ENCODE assay signal across 23 cellular contexts in genomic region chr17:44293509-44294226, GRCh38. TPM values are rescaled to one million over a fixed set of nuclear protein-coding genes. Genes with fewer than 3 reads are reported as not detected.
DNase-seq lines count a peak whose midpoint lies in the region; ATAC-seq and TF ChIP-seq lines count a peak whose summit lies in the region.
"Had no signal": no experiment of that assay in that cellular context is flagged by ENCODE, and none has a peak within 500 bp of the region (broad histone marks: within the 10 kb centered on the region; RNA-seq: fewer than 3 reads in every experiment).

No MANE protein-coding gene starts in this region.

- no peak for TF ChIP-seq POLR2A in right lobe of liver (IDR thresholded peaks at IDR 0.05)

- H3K36me3 ChIP-seq in HEK293 (ENCODE audit: control insufficient read depth in 2 of 2, insufficient read depth in 1 of 2, low read length in 2 of 2) (no peaks in the 10 kb centered on the region), right lobe of liver (no peaks in the 10 kb centered on the region)
- H3K36me3 ChIP-seq: BLaER1 had no signal

- TF ChIP-seq CTCF in HEK293 (tag by site-specific recombination; IDR thresholded peaks at IDR 0.05): no peak
- TF ChIP-seq CTCF in right lobe of liver (IDR thresholded peaks at IDR 0.05): no peak

- H3K27me3 Mint-ChIP-seq in activated naive CD8-positive, alpha-beta T cell treated with anti-CD3 and anti-CD28 coated beads, Interleukin-2, amount 50 U/mL, for 24 hours: peaks cover 5% of the 10 kb centered on the region
- H3K27me3 Mint-ChIP-seq in activated naive CD8-positive, alpha-beta T cell treated with anti-CD3 and anti-CD28 coated beads for 36 hours: no peaks in the 10 kb centered on the region
- H3K27me3 Mint-ChIP-seq in stimulated activated naive B cell treated with anti-CD40 and anti-IgM and Interleukin-4, amounts not matched to agents 10 μg/mL and 1 μg/mL and 100 μg/mL, for 72 hours: peaks cover 23 to 38% of the 10 kb centered on the region in 2 donors

- no peak for DNase-seq in activated naive CD8-positive, alpha-beta T cell treated with anti-CD3 and anti-CD28 coated beads, Interleukin-2, amount 50 U/mL, for 24 hours
- no peak for DNase-seq in activated naive CD8-positive, alpha-beta T cell treated with anti-CD3 and anti-CD28 coated beads for 36 hours
- DNase-seq in epidermal melanocyte (ENCODE audit: insufficient read length, low spot score): peak; percentile 4
- no peak for DNase-seq in stimulated activated naive B cell treated with anti-CD40 and anti-IgM and Interleukin-4, amounts not matched to agents 10 μg/mL and 1 μg/mL and 100 μg/mL, for 72 hours
- DNase-seq in DMS53 treated with DMSO at 0.1 percent for 48 hours (lab: John Stamatoyannopoulos, UW; ENCODE audit: unreplicated experiment): no peak
- no peak for DNase-seq in right lobe of liver
- DNase-seq: Calu3; CD4-positive, alpha-beta memory T cell; DMS53; GM23248; HCEC 1CT; NCI-H1105 treated with DMSO at 0.1 percent for 48 hours; NCI-H1694; NCI-H2081 treated with DMSO at 0.1 percent for 48 hours; NCI-H446 treated with DMSO at 0.1 percent for 48 hours; OCI-M1; SHP77 had no signal

- H3K36me3 Mint-ChIP-seq in activated naive CD8-positive, alpha-beta T cell treated with anti-CD3 and anti-CD28 coated beads, Interleukin-2, amount 50 U/mL, for 24 hours (ENCODE audit: low read depth): no peaks in the 10 kb centered on the region
- H3K36me3 Mint-ChIP-seq in activated naive CD8-positive, alpha-beta T cell treated with anti-CD3 and anti-CD28 coated beads for 36 hours: no peaks in the 10 kb centered on the region
- no peaks in the 10 kb centered on the region for H3K36me3 Mint-ChIP-seq in stimulated activated naive B cell treated with anti-CD40 and anti-IgM and Interleukin-4, amounts not matched to agents 10 μg/mL and 1 μg/mL and 100 μg/mL, for 72 hours
- H3K36me3 Mint-ChIP-seq: CD4-positive, alpha-beta memory T cell had no signal

- CTCF ChIA-PET in HEK293 (lab: Yijun Ruan, JAX): interaction anchor here (0.6 to 1.1 kb wide), 2 partner anchors 11 to 1497 kb away, joined by 3 read pairs; no protein-coding TSS in a partner anchor

- H3K9me3 ChIP-seq in HEK293 (ENCODE audit: control insufficient read depth, insufficient read depth, low read depth, low read length) (no peaks in the 10 kb centered on the region), right lobe of liver (no peaks in the 10 kb centered on the region)
- H3K9me3 ChIP-seq: BLaER1 had no signal

- intact Hi-C loops in right lobe of liver (cut with DNase I): no loop called here

- no peaks in the 10 kb centered on the region for H3K27me3 ChIP-seq in right lobe of liver
- H3K27me3 ChIP-seq: BLaER1 had no signal

- WGBS in right lobe of liver (ENCODE audit: insufficient coverage, low coverage, low lambda C conversion rate, missing lambda C conversion rate): 67% methylated on average over 5 of the region's 9 CpGs

- no peak overlapping the region for H3K4me3 ChIP-seq in HEK293 (ENCODE audit: low read depth, low read length)
- H3K4me3 ChIP-seq in right lobe of liver: no peak overlapping the region
- H3K4me3 ChIP-seq: BLaER1, GM23248, SK-N-MC had no signal

- H3K27ac ChIP-seq in HEK293 (ENCODE audit: extremely low read depth, low read depth, low read length): no peak overlapping the region
- H3K27ac ChIP-seq in right lobe of liver: no peak overlapping the region
- H3K27ac ChIP-seq: BLaER1, GM23248, SK-N-MC had no signal

- H3K4me1 ChIP-seq in HEK293 (ENCODE audit: control insufficient read depth, insufficient read depth, low read length) (no peaks in the 10 kb centered on the region), right lobe of liver (no peaks in the 10 kb centered on the region)
- H3K4me1 ChIP-seq: BLaER1 had no signal

- POLR2A ChIA-PET in HEK293 (lab: Yijun Ruan, JAX): interaction anchor here (0.6 kb wide), 2 partner anchors 23 to 68 kb away, joined by 3 read pairs; no protein-coding TSS in a partner anchor

- no peak for ATAC-seq in activated naive CD8-positive, alpha-beta T cell treated with anti-CD3 and anti-CD28 coated beads, Interleukin-2, amount 50 U/mL, for 24 hours
- peak; percentile 51 to 60 for ATAC-seq in stimulated activated naive B cell treated with anti-CD40 and anti-IgM and Interleukin-4, amounts not matched to agents 10 μg/mL and 1 μg/mL and 100 μg/mL, for 72 hours (replicated peaks)
- no peak for ATAC-seq in GM21526 (IDR thresholded peaks at IDR 0.05; ENCODE audit: low FRiP score, unreplicated experiment)
- ATAC-seq in right lobe of liver: no peak

- no peak overlapping the region for H3K4me3 Mint-ChIP-seq in activated naive CD8-positive, alpha-beta T cell treated with anti-CD3 and anti-CD28 coated beads, Interleukin-2, amount 50 U/mL, for 24 hours
- no peak overlapping the region for H3K4me3 Mint-ChIP-seq in activated naive CD8-positive, alpha-beta T cell treated with anti-CD3 and anti-CD28 coated beads for 36 hours
- H3K4me3 Mint-ChIP-seq in stimulated activated naive B cell treated with anti-CD40 and anti-IgM and Interleukin-4, amounts not matched to agents 10 μg/mL and 1 μg/mL and 100 μg/mL, for 72 hours: no peak overlapping the region
- H3K4me3 Mint-ChIP-seq: CD4-positive, alpha-beta memory T cell had no signal

- peak overlapping the region; percentile 12 for H3K27ac Mint-ChIP-seq in activated naive CD8-positive, alpha-beta T cell treated with anti-CD3 and anti-CD28 coated beads, Interleukin-2, amount 50 U/mL, for 24 hours
- H3K27ac Mint-ChIP-seq in activated naive CD8-positive, alpha-beta T cell treated with anti-CD3 and anti-CD28 coated beads for 36 hours: no peak overlapping the region
- H3K27ac Mint-ChIP-seq in stimulated activated naive B cell treated with anti-CD40 and anti-IgM and Interleukin-4, amounts not matched to agents 10 μg/mL and 1 μg/mL and 100 μg/mL, for 72 hours: no peak overlapping the region
- H3K27ac Mint-ChIP-seq: CD4-positive, alpha-beta memory T cell had no signal

- H3K9me3 Mint-ChIP-seq in activated naive CD8-positive, alpha-beta T cell treated with anti-CD3 and anti-CD28 coated beads, Interleukin-2, amount 50 U/mL, for 24 hours: no peaks in the 10 kb centered on the region
- no peaks in the 10 kb centered on the region for H3K9me3 Mint-ChIP-seq in activated naive CD8-positive, alpha-beta T cell treated with anti-CD3 and anti-CD28 coated beads for 36 hours
- no peaks in the 10 kb centered on the region for H3K9me3 Mint-ChIP-seq in stimulated activated naive B cell treated with anti-CD40 and anti-IgM and Interleukin-4, amounts not matched to agents 10 μg/mL and 1 μg/mL and 100 μg/mL, for 72 hours
- H3K9me3 Mint-ChIP-seq: CD4-positive, alpha-beta memory T cell had no signal

- H3K4me1 Mint-ChIP-seq in activated naive CD8-positive, alpha-beta T cell treated with anti-CD3 and anti-CD28 coated beads, Interleukin-2, amount 50 U/mL, for 24 hours: peaks cover 2% of the 10 kb centered on the region
- H3K4me1 Mint-ChIP-seq in activated naive CD8-positive, alpha-beta T cell treated with anti-CD3 and anti-CD28 coated beads for 36 hours: peaks cover 5% of the 10 kb centered on the region
- H3K4me1 Mint-ChIP-seq in stimulated activated naive B cell treated with anti-CD40 and anti-IgM and Interleukin-4, amounts not matched to agents 10 μg/mL and 1 μg/mL and 100 μg/mL, for 72 hours: no peaks in the 10 kb centered on the region
- H3K4me1 Mint-ChIP-seq: CD4-positive, alpha-beta memory T cell had no signal

TF ChIP-seq in HEK293, 187 proteins besides CTCF, POLR2A, EP300 and RAD21 (continues in another document):
- peak; percentile 65 for TF ChIP-seq PRDM10 (tag by site-specific recombination; IDR thresholded peaks at IDR 0.05)

RNA-seq across cellular contexts. Expression of gene RUNDC3A, which starts 14.7 kb away (rescaled TPM):
- under 1 TPM; 0.08 to 0.16 TPM for total RNA-seq in activated naive CD8-positive, alpha-beta T cell treated with anti-CD3 and anti-CD28 coated beads for 36 hours
- total RNA-seq in right lobe of liver: under 1 TPM in 2 of 6 experiments, not detected in 4; 0.12 to 0.75 TPM

RNA-seq across cellular contexts. Expression of gene SLC4A1, which starts 25.7 kb away (rescaled TPM):
- total RNA-seq in activated naive CD8-positive, alpha-beta T cell treated with anti-CD3 and anti-CD28 coated beads for 36 hours: not detected
- total RNA-seq in right lobe of liver: 10 to 100 TPM in 1 of 6 experiments, 1 to 10 TPM in 2, under 1 TPM in 3; 0.06 to 31.8 (median 1.2) TPM
- total RNA-seq: A673; Calu3; CD4-positive, alpha-beta memory T cell; GM23248; RPMI7951 had no signal

RNA-seq across cellular contexts. Expression of gene SLC25A39, which starts 31.0 kb away (rescaled TPM):
- 100 to 1,000 TPM; 193 to 200 TPM for total RNA-seq in activated naive CD8-positive, alpha-beta T cell treated with anti-CD3 and anti-CD28 coated beads for 36 hours
- 100 to 1,000 TPM in 2 of 6 experiments, 10 to 100 TPM in 4; 56.3 to 111 (median 64.6) TPM for total RNA-seq in right lobe of liver

RNA-seq across cellular contexts. Expression of gene GRN, which starts 51.4 kb away (rescaled TPM):
- total RNA-seq in activated naive CD8-positive, alpha-beta T cell treated with anti-CD3 and anti-CD28 coated beads for 36 hours: 10 to 100 TPM; 34.4 to 36.1 TPM
- 100 to 1,000 TPM in 5 of 6 experiments, 10 to 100 TPM in 1; 84.5 to 230 (median 150) TPM for total RNA-seq in right lobe of liver

Comparison
In these comparisons a context has a peak if more than half of its experiments do, and no peak if none do; other contexts are left out.
1. ATAC-seq: peak in stimulated activated naive B cell treated with anti-CD40 and anti-IgM and Interleukin-4, amounts not matched to agents 10 μg/mL and 1 μg/mL and 100 μg/mL, for 72 hours (2 of 2); none in activated naive CD8-positive, alpha-beta T cell treated with anti-CD3 and anti-CD28 coated beads, Interleukin-2, amount 50 U/mL, for 24 hours (single experiment), GM21526 (single experiment) and right lobe of liver (0 of 4).